8 cellular contexts compared by ENCODE assay signal in the genomic region with DNA sequence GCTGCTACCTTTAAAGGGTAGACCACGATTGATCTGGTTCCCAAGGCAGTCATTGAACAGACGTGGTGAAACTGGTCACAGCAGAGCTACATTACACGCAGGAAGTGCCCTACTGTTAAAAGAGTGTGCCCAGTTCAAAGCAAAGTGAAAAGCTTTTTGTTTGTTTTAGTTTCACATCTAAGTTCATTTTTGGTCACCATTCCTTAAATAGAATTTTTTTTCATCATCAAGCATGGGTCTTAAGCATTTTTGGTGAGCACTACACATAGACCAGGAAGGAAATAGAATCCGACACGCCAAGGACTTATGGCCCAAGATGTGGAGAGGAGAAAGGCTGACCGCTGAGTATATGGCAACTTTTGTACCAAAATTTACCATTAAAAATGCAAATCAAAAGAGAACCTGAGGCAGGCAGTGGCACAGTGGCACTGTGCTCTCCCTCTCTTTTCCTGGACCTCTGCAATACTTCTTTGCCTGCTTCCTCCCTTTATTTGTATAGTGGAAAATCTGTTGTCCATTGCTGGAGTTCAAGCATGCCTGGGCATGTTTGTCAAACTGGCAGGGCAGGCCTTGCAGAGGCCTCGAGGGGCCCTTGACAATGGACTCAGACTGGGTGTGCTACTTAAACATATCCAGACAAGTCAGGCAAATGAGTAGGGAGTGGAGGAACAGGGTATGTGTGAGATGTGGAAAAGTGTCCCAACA. TPM values are rescaled to one million over a fixed set of nuclear protein-coding genes. Genes with fewer than 3 reads are reported as not detected.
A peak's percentile ranks its signal among the peaks of the same experiment; 100 is the strongest.
DNase-seq lines count a peak whose midpoint lies in the region; ATAC-seq and TF ChIP-seq lines count a peak whose summit lies in the region.

No MANE protein-coding gene starts in this region.

- peak overlapping the region; percentile 85 for H3K27ac ChIP-seq in RWPE1

- H3K9me3 Mint-ChIP-seq in activated T-cell treated with anti-CD3 and anti-CD28 coated beads, Interleukin-2, amount 50 U/mL, for 4 hours, result no peaks in the 10 kb centered on the region

- POLR2A ChIA-PET in RWPE1 (lab: Yijun Ruan, JAX; ENCODE audit: low non-redundant PET), result interaction anchor here (0.6 kb wide), 1 partner anchor 42 kb away, joined by 3 read pairs; the partner anchor contains the start of gene HNRNPA3

- TF ChIP-seq CTCF in RWPE1 (conservative IDR thresholded peaks at IDR 0.05; ENCODE audit: low read depth), result no peak

- H3K4me3 Mint-ChIP-seq in activated T-cell treated with anti-CD3 and anti-CD28 coated beads, Interleukin-2, amount 50 U/mL, for 4 hours, result no peak overlapping the region

- H3K27me3 Mint-ChIP-seq in activated T-cell treated with anti-CD3 and anti-CD28 coated beads, Interleukin-2, amount 50 U/mL, for 4 hours (ENCODE audit: low read depth), result peaks cover 3% of the 10 kb centered on the region

- ATAC-seq in GM19372 (IDR thresholded peaks at IDR 0.05; ENCODE audit: low read depth, unreplicated experiment), result peak; percentile 48
- ATAC-seq in HG03378 (IDR thresholded peaks at IDR 0.05; ENCODE audit: unreplicated experiment), result peak; percentile 58
- no peak for ATAC-seq in activated T-cell treated with anti-CD3 and anti-CD28 coated beads, Interleukin-2, amount 50 U/mL, for 4 hours
- ATAC-seq in HG02970 (IDR thresholded peaks at IDR 0.05; ENCODE audit: low FRiP score, unreplicated experiment), result no peak

- DNase-seq in COR-L47 (lab: John Stamatoyannopoulos, UW) (peak; percentile 82), RWPE1 (ENCODE audit: low spot score) (peak; percentile 97), myocyte (ENCODE audit: low read depth) (peak; percentile 29)
- DNase-seq in activated T-cell treated with anti-CD3 and anti-CD28 coated beads, Interleukin-2, amount 50 U/mL, for 4 hours, result no peak
- DNase-seq in stimulated activated CD8-positive, alpha-beta memory T cell treated with anti-CD3 and anti-CD28 coated beads, Interleukin-4, amount 100 ng/mL, for 48 hours, result no peak

- H3K4me1 Mint-ChIP-seq in activated T-cell treated with anti-CD3 and anti-CD28 coated beads, Interleukin-2, amount 50 U/mL, for 4 hours (ENCODE audit: low read depth), result peaks cover 17% of the 10 kb centered on the region

- no peaks in the 10 kb centered on the region for H3K36me3 Mint-ChIP-seq in activated T-cell treated with anti-CD3 and anti-CD28 coated beads, Interleukin-2, amount 50 U/mL, for 4 hours (ENCODE audit: insufficient read depth)

- CTCF ChIA-PET in RWPE1 (lab: Yijun Ruan, JAX), result interaction anchor here (0.6 to 0.8 kb wide), 3 partner anchors 21 to 446 kb away, joined by 3 read pairs; no protein-coding TSS in a partner anchor

RNA-seq across cellular contexts. Expression of gene HNRNPA3, which starts 42.6 kb away (rescaled TPM):
- 29.2 and 29.6 TPM in 2 replicates for total RNA-seq in myocyte
- polyA plus RNA-seq in myocyte (2012), result 127 TPM
- total RNA-seq in activated T-cell treated with anti-CD3 and anti-CD28 coated beads, Interleukin-2, amount 50 U/mL, for 4 hours, result 100 to 1,000 TPM; 292 to 332 (median 316) TPM

Comparison
In these comparisons a context has a peak if more than half of its experiments do, and no peak if none do; other contexts are left out.
1. DNase-seq: peak in COR-L47 (single experiment), RWPE1 (single experiment) and myocyte (single experiment); none in activated T-cell treated with anti-CD3 and anti-CD28 coated beads, Interleukin-2, amount 50 U/mL, for 4 hours (single experiment) and stimulated activated CD8-positive, alpha-beta memory T cell treated with anti-CD3 and anti-CD28 coated beads, Interleukin-4, amount 100 ng/mL, for 48 hours (single experiment).
2. ATAC-seq: peak in GM19372 (single experiment) and HG03378 (single experiment); none in activated T-cell treated with anti-CD3 and anti-CD28 coated beads, Interleukin-2, amount 50 U/mL, for 4 hours (0 of 2) and HG02970 (single experiment).